In genomic region chr1:236545621-236546169, GRCh38 we compare ENCODE assay signal across 18 cellular contexts. TPM values are rescaled to one million over a fixed set of nuclear protein-coding genes. Genes with fewer than 3 reads are reported as not detected.
DNase-seq lines count a peak whose midpoint lies in the region; ATAC-seq and TF ChIP-seq lines count a peak whose summit lies in the region.
"Had no signal": no experiment of that assay in that cellular context is flagged by ENCODE, and none has a peak within 500 bp of the region (broad histone marks: within the 10 kb centered on the region; RNA-seq: fewer than 3 reads in every experiment).

No MANE protein-coding gene starts in this region.

- TF ChIP-seq CTCF in mucosa of descending colon (IDR thresholded peaks at IDR 0.05) (no peak), transverse colon (IDR thresholded peaks at IDR 0.05) (no peak)

- peaks cover 20% of the 10 kb centered on the region for H3K4me1 ChIP-seq in CD4-positive, CD25-positive, alpha-beta regulatory T cell (ENCODE audit: control insufficient read depth, insufficient read depth, low read length, poor library complexity, severe bottlenecking)
- H3K4me1 ChIP-seq in CD8-positive, alpha-beta memory T cell (ENCODE audit: insufficient read depth, low read length), result peaks cover 13% of the 10 kb centered on the region
- no peaks in the 10 kb centered on the region for H3K4me1 ChIP-seq in mucosa of descending colon (ENCODE audit: low read depth)
- H3K4me1 ChIP-seq in transverse colon, result peaks cover 0 to 3% (median 0%) of the 10 kb centered on the region in 4 donors
- H3K4me1 ChIP-seq: BE2C had no signal

- peak overlapping the region; percentile 56 for H3K27ac ChIP-seq in CD4-positive, CD25-positive, alpha-beta regulatory T cell (ENCODE audit: insufficient read depth, low read length, poor library complexity, severe bottlenecking)
- no peak overlapping the region for H3K27ac ChIP-seq in CD8-positive, alpha-beta memory T cell (ENCODE audit: low read depth, low read length)
- H3K27ac ChIP-seq in transverse colon, result no peak overlapping the region
- H3K27ac ChIP-seq: HL-60 had no signal

- peak overlapping the region; percentile 85 to 91 (median 88) for H3K27ac Mint-ChIP-seq in CD4-positive, CD25-positive, alpha-beta regulatory T cell
- H3K27ac Mint-ChIP-seq in CD8-positive, alpha-beta memory T cell, result peak overlapping the region; percentile 71 to 91 (median 82)
- H3K27ac Mint-ChIP-seq in activated T-helper 17 cell treated with anti-CD3 and anti-CD28 coated beads, Interleukin-2, amount 50 U/mL, for 72 hours, result peak overlapping the region; percentile 85

- WGBS in transverse colon (ENCODE audit: low coverage in 1 of 2), 2 donors, result 50 to 81% methylated on average over 2 to 3 of the region's 3 CpGs

- peaks cover 63% of the 10 kb centered on the region for H3K36me3 Mint-ChIP-seq in CD4-positive, CD25-positive, alpha-beta regulatory T cell
- peaks cover 8 to 96% (median 41%) of the 10 kb centered on the region in 3 donors for H3K36me3 Mint-ChIP-seq in CD8-positive, alpha-beta memory T cell
- peaks cover 100% of the 10 kb centered on the region for H3K36me3 Mint-ChIP-seq in activated T-helper 17 cell treated with anti-CD3 and anti-CD28 coated beads, Interleukin-2, amount 50 U/mL, for 72 hours (ENCODE audit: low read depth)

- intact Hi-C loops in mucosa of descending colon (cut with DNase I, micrococcal nuclease), result no loop called here
- intact Hi-C loops in transverse colon (cut with DNase I; ENCODE audit: low total_unique reads), result no loop called here

- POLR2A ChIA-PET in CD8-positive, alpha-beta memory T cell (lab: Charles Lee), result no interaction called here

- CTCF ChIA-PET in CD8-positive, alpha-beta memory T cell (lab: Charles Lee), result no interaction called here

- in situ Hi-C loops in transverse colon (cut with MboI; ENCODE audit: low pct_ligation_motif_present in 1 of 4, low pct_unique_long_range_greater_than_20kb in 1 of 4, low sequenced_read_pairs in 3 of 4), result no loop called here

- H3K9me3 Mint-ChIP-seq in CD4-positive, CD25-positive, alpha-beta regulatory T cell, result no peaks in the 10 kb centered on the region
- H3K9me3 Mint-ChIP-seq in CD8-positive, alpha-beta memory T cell, result no peaks in the 10 kb centered on the region
- H3K9me3 Mint-ChIP-seq in activated T-helper 17 cell treated with anti-CD3 and anti-CD28 coated beads, Interleukin-2, amount 50 U/mL, for 72 hours, result no peaks in the 10 kb centered on the region
- H3K9me3 Mint-ChIP-seq: H9 had no signal

- ATAC-seq in CD4-positive, CD25-positive, alpha-beta regulatory T cell (ENCODE audit: low read depth in 2 of 2), result peak; percentile 67 to 85
- ATAC-seq in activated T-helper 17 cell treated with anti-CD3 and anti-CD28 coated beads, Interleukin-2, amount 50 U/mL, for 72 hours (replicated peaks), result peak; percentile 27
- ATAC-seq in mucosa of descending colon, result peak; percentile 31
- ATAC-seq: sciatic nerve had no signal

- H3K4me3 Mint-ChIP-seq in CD4-positive, CD25-positive, alpha-beta regulatory T cell, result peak overlapping the region; percentile 29 to 51 (median 42)
- H3K4me3 Mint-ChIP-seq in CD8-positive, alpha-beta memory T cell, result peak overlapping the region in 6 of 7 donors; percentile 1 to 57 (median 15)
- H3K4me3 Mint-ChIP-seq in activated T-helper 17 cell treated with anti-CD3 and anti-CD28 coated beads, Interleukin-2, amount 50 U/mL, for 72 hours, result peak overlapping the region; percentile 3
- H3K4me3 Mint-ChIP-seq: H9 had no signal

- no peaks in the 10 kb centered on the region for H3K9me3 ChIP-seq in CD4-positive, CD25-positive, alpha-beta regulatory T cell (ENCODE audit: control insufficient read depth in 2 of 2, low read length in 2 of 2)
- no peaks in the 10 kb centered on the region for H3K9me3 ChIP-seq in CD8-positive, alpha-beta memory T cell (ENCODE audit: low read length)
- H3K9me3 ChIP-seq in mucosa of descending colon (no peaks in the 10 kb centered on the region), transverse colon (no peaks in the 10 kb centered on the region)
- H3K9me3 ChIP-seq: BE2C had no signal

- peak in 1 of 3 donors; percentile 59 for DNase-seq in CD4-positive, CD25-positive, alpha-beta regulatory T cell
- DNase-seq in CD8-positive, alpha-beta memory T cell, result no peak
- DNase-seq in mucosa of descending colon, result no peak
- DNase-seq in NCI-H1105 treated with DMSO at 0.1 percent for 48 hours (lab: John Stamatoyannopoulos, UW), result no peak
- DNase-seq in transverse colon, result no peak
- DNase-seq in stimulated activated CD4-positive, alpha-beta T cell treated with anti-CD3 and anti-CD28 coated beads, Interleukin-4, amount 100 ng/mL, for 1 hour, result no peak
- DNase-seq: BE2C; H9; head of caudate nucleus; KBM-7; NCI-H2171 treated with DMSO at 0.1 percent for 48 hours; NCI-H82; occipital lobe; RPMI8226; stimulated activated CD4-positive, alpha-beta T cell treated with anti-CD3 and anti-CD28 coated beads, Interleukin-2, amount 100 ng/mL, for 48 hours had no signal

- TF ChIP-seq EP300 in transverse colon (IDR thresholded peaks at IDR 0.05; ENCODE audit: low read depth), result no peak

- no peaks in the 10 kb centered on the region for H3K27me3 Mint-ChIP-seq in CD4-positive, CD25-positive, alpha-beta regulatory T cell
- no peaks in the 10 kb centered on the region for H3K27me3 Mint-ChIP-seq in CD8-positive, alpha-beta memory T cell
- no peaks in the 10 kb centered on the region for H3K27me3 Mint-ChIP-seq in activated T-helper 17 cell treated with anti-CD3 and anti-CD28 coated beads, Interleukin-2, amount 50 U/mL, for 72 hours

- H3K36me3 ChIP-seq in CD4-positive, CD25-positive, alpha-beta regulatory T cell (ENCODE audit: control insufficient read depth, insufficient read depth, low read length), result peaks cover 97% of the 10 kb centered on the region
- peaks cover 60% of the 10 kb centered on the region for H3K36me3 ChIP-seq in CD8-positive, alpha-beta memory T cell (ENCODE audit: insufficient read depth, low read length)
- no peaks in the 10 kb centered on the region for H3K36me3 ChIP-seq in mucosa of descending colon (ENCODE audit: low read depth)
- peaks cover 2 to 87% (median 23%) of the 10 kb centered on the region in 4 donors for H3K36me3 ChIP-seq in transverse colon

- peaks cover 11 to 31% (median 24%) of the 10 kb centered on the region in 4 donors for H3K4me1 Mint-ChIP-seq in CD4-positive, CD25-positive, alpha-beta regulatory T cell
- H3K4me1 Mint-ChIP-seq in CD8-positive, alpha-beta memory T cell, result peaks cover 28 to 31% (median 28%) of the 10 kb centered on the region in 3 donors
- peaks cover 27% of the 10 kb centered on the region for H3K4me1 Mint-ChIP-seq in activated T-helper 17 cell treated with anti-CD3 and anti-CD28 coated beads, Interleukin-2, amount 50 U/mL, for 72 hours

- no peaks in the 10 kb centered on the region for H3K27me3 ChIP-seq in CD4-positive, CD25-positive, alpha-beta regulatory T cell (ENCODE audit: control insufficient read depth, insufficient read depth, low read length)
- H3K27me3 ChIP-seq in CD8-positive, alpha-beta memory T cell (ENCODE audit: insufficient read depth, low read length, poor library complexity, severe bottlenecking), result no peaks in the 10 kb centered on the region
- H3K27me3 ChIP-seq in transverse colon, result no peaks in the 10 kb centered on the region
- H3K27me3 ChIP-seq: BE2C had no signal

- peak overlapping the region; percentile 38 for H3K4me3 ChIP-seq in CD4-positive, CD25-positive, alpha-beta regulatory T cell (ENCODE audit: low read depth, low read length)
- H3K4me3 ChIP-seq in CD8-positive, alpha-beta memory T cell (ENCODE audit: low read length), result no peak overlapping the region
- H3K4me3 ChIP-seq in mucosa of descending colon, result no peak overlapping the region
- H3K4me3 ChIP-seq in transverse colon, result no peak overlapping the region

- TF ChIP-seq POLR2A in transverse colon (IDR thresholded peaks at IDR 0.05), result no peak

RNA-seq across cellular contexts. Expression of gene LGALS8, which starts 21.9 kb away (rescaled TPM):
- 183 TPM for total RNA-seq in CD4-positive, CD25-positive, alpha-beta regulatory T cell
- polyA plus RNA-seq in CD4-positive, CD25-positive, alpha-beta regulatory T cell, result 10 to 100 TPM; 53.3 to 70.7 (median 60.1) TPM
- total RNA-seq in CD8-positive, alpha-beta memory T cell, result 10 to 100 TPM; 47.3 to 48.9 TPM
- polyA plus RNA-seq in CD8-positive, alpha-beta memory T cell, result 54.4 TPM
- 100 to 1,000 TPM; 114 to 253 TPM for total RNA-seq in activated T-helper 17 cell treated with anti-CD3 and anti-CD28 coated beads, Interleukin-2, amount 50 U/mL, for 72 hours
- total RNA-seq in mucosa of descending colon (10 to 100 TPM; 55.3 to 74.3 (median 56.4) TPM), transverse colon (10 to 100 TPM; 38.2 to 88.1 (median 59.3) TPM)

RNA-seq across cellular contexts. Expression of gene HEATR1, which starts 58.6 kb away (rescaled TPM):
- 54.2 TPM for total RNA-seq in CD4-positive, CD25-positive, alpha-beta regulatory T cell
- polyA plus RNA-seq in CD4-positive, CD25-positive, alpha-beta regulatory T cell, result 10 to 100 TPM; 10.2 to 13.5 (median 12.5) TPM
- 100 to 1,000 TPM; 101 to 106 TPM for total RNA-seq in CD8-positive, alpha-beta memory T cell
- 14.2 TPM for polyA plus RNA-seq in CD8-positive, alpha-beta memory T cell
- 10 to 100 TPM; 37.8 to 85.9 TPM for total RNA-seq in activated T-helper 17 cell treated with anti-CD3 and anti-CD28 coated beads, Interleukin-2, amount 50 U/mL, for 72 hours
- total RNA-seq in mucosa of descending colon, result 10 to 100 TPM; 22.0 to 27.2 (median 22.9) TPM
- 10 to 100 TPM in 3 of 4 donors, 1 to 10 TPM in 1; 9.4 to 15.7 (median 13.2) TPM for total RNA-seq in transverse colon
